36 cellular contexts compared by ENCODE assay signal in genomic region chr11:19702620-19703019, GRCh38. TPM values are rescaled to one million over a fixed set of nuclear protein-coding genes. Genes with fewer than 3 reads are reported as not detected.
"Had no signal": no experiment of that assay in that cellular context is flagged by ENCODE, and none has a peak within 500 bp of the region (broad histone marks: within the 10 kb centered on the region; RNA-seq: fewer than 3 reads in every experiment).

No MANE protein-coding gene starts in this region.

- H3K4me3 Mint-ChIP-seq: activated CD4-positive, alpha-beta memory T cell treated with anti-CD3 and anti-CD28 coated beads for 36 hours; activated CD4-positive, alpha-beta T cell treated with anti-CD3 and anti-CD28 coated beads for 36 hours; activated CD4-positive, alpha-beta T cell treated with anti-CD3 and anti-CD28 coated beads, Interleukin-2, amount 10 ng/mL, durations not matched to agents 24 days and 14 days; activated CD8-positive, alpha-beta memory T cell treated with anti-CD3 and anti-CD28 coated beads, Interleukin-2, amount 10 ng/mL, durations not matched to agents 7 days and 5 days; activated CD8-positive, alpha-beta T cell treated with anti-CD3 and anti-CD28 coated beads, Interleukin-2, amount 10 ng/mL, durations not matched to agents 7 days and 5 days; activated naive CD4-positive, alpha-beta T cell treated with anti-CD3 and anti-CD28 coated beads for 36 hours; activated naive CD4-positive, alpha-beta T cell treated with anti-CD3 and anti-CD28 coated beads, Interleukin-2, amount 50 U/mL, for 24 hours; activated naive CD8-positive, alpha-beta T cell treated with anti-CD3 and anti-CD28 coated beads for 36 hours; activated naive CD8-positive, alpha-beta T cell treated with anti-CD3 and anti-CD28 coated beads, Interleukin-2, amount 50 U/mL, for 24 hours; activated T-helper 1 cell treated with anti-CD3 and anti-CD28 coated beads, Interleukin-12 subunit alpha, Interleukin-12 subunit beta, Interleukin-2, Interleukin-4 antibody, amounts not matched to agents 30 ng/mL and 10 ng/mL and 1 ng/mL, durations not matched to agents 14 hours and 24 hours and 36 hours; brain; endodermal cell; T-helper 17 cell; T-helper 2 cell treated with Interferon-gamma antibody and Interleukin-4, amounts not matched to agents 5 μg/mL and 100 μg/mL, for 36 hours had no signal

- H3K27me3 ChIP-seq: adrenal gland, breast epithelium, colonic mucosa, gastrocnemius medialis had no signal

- H3K36me3 ChIP-seq: adrenal gland, breast epithelium, cardiac muscle cell, colonic mucosa, gastrocnemius medialis, WERI-Rb-1 had no signal

- H3K27ac ChIP-seq: breast epithelium, cardiac muscle cell, colonic mucosa, foreskin keratinocyte, WERI-Rb-1 had no signal

- H3K36me3 Mint-ChIP-seq: activated CD4-positive, alpha-beta memory T cell treated with anti-CD3 and anti-CD28 coated beads for 36 hours; activated CD8-positive, alpha-beta memory T cell treated with anti-CD3 and anti-CD28 coated beads, Interleukin-2, amount 10 ng/mL, durations not matched to agents 7 days and 5 days; activated naive CD4-positive, alpha-beta T cell treated with anti-CD3 and anti-CD28 coated beads, Interleukin-2, amount 50 U/mL, for 24 hours; activated naive CD8-positive, alpha-beta T cell treated with anti-CD3 and anti-CD28 coated beads for 36 hours; brain had no signal

- ATAC-seq: activated CD4-positive, alpha-beta T cell treated with anti-CD3 and anti-CD28 coated beads for 36 hours; activated CD8-positive, alpha-beta memory T cell treated with anti-CD3 and anti-CD28 coated beads, Interleukin-2, amount 10 ng/mL, durations not matched to agents 7 days and 5 days; activated CD8-positive, alpha-beta T cell treated with anti-CD3 and anti-CD28 coated beads, Interleukin-2, amount 10 ng/mL, durations not matched to agents 7 days and 5 days; activated naive CD8-positive, alpha-beta T cell treated with anti-CD3 and anti-CD28 coated beads, Interleukin-2, amount 50 U/mL, for 24 hours; esophagus mucosa; foreskin keratinocyte; gastrocnemius medialis; T-helper 17 cell had no signal

- H3K4me1 ChIP-seq: breast epithelium, colonic mucosa, foreskin keratinocyte had no signal

- H3K9me3 Mint-ChIP-seq: activated CD4-positive, alpha-beta memory T cell treated with anti-CD3 and anti-CD28 coated beads for 36 hours; activated CD4-positive, alpha-beta T cell treated with anti-CD3 and anti-CD28 coated beads, Interleukin-2, amount 10 ng/mL, durations not matched to agents 24 days and 14 days; activated naive CD4-positive, alpha-beta T cell treated with anti-CD3 and anti-CD28 coated beads for 36 hours; activated naive CD4-positive, alpha-beta T cell treated with anti-CD3 and anti-CD28 coated beads, Interleukin-2, amount 50 U/mL, for 24 hours; activated naive CD8-positive, alpha-beta T cell treated with anti-CD3 and anti-CD28 coated beads for 36 hours; activated naive CD8-positive, alpha-beta T cell treated with anti-CD3 and anti-CD28 coated beads, Interleukin-2, amount 50 U/mL, for 24 hours; activated T-helper 1 cell treated with anti-CD3 and anti-CD28 coated beads, Interleukin-12 subunit alpha, Interleukin-12 subunit beta, Interleukin-2, Interleukin-4 antibody, amounts not matched to agents 30 ng/mL and 10 ng/mL and 1 ng/mL, durations not matched to agents 14 hours and 24 hours and 36 hours; activated T-helper 2 cell treated with anti-CD3 and anti-CD28 coated beads, Interferon-gamma antibody, Interleukin-2, Interleukin-4, amounts not matched to agents 10 μg/mL and 5 μg/mL and 100 μg/mL, durations not matched to agents 14 hours and 24 hours and 36 hours; brain; endodermal cell; T-helper 2 cell treated with Interferon-gamma antibody and Interleukin-4, amounts not matched to agents 5 μg/mL and 100 μg/mL, for 36 hours had no signal

- H3K4me1 Mint-ChIP-seq: activated CD4-positive, alpha-beta T cell treated with anti-CD3 and anti-CD28 coated beads for 36 hours; activated CD4-positive, alpha-beta T cell treated with anti-CD3 and anti-CD28 coated beads, Interleukin-2, amount 10 ng/mL, durations not matched to agents 24 days and 14 days; activated CD8-positive, alpha-beta memory T cell treated with anti-CD3 and anti-CD28 coated beads, Interleukin-2, amount 10 ng/mL, durations not matched to agents 7 days and 5 days; activated naive CD4-positive, alpha-beta T cell treated with anti-CD3 and anti-CD28 coated beads, Interleukin-2, amount 50 U/mL, for 24 hours; activated naive CD8-positive, alpha-beta T cell treated with anti-CD3 and anti-CD28 coated beads, Interleukin-2, amount 50 U/mL, for 24 hours; endodermal cell had no signal

- H3K27ac Mint-ChIP-seq: activated CD4-positive, alpha-beta memory T cell treated with anti-CD3 and anti-CD28 coated beads for 36 hours; activated CD4-positive, alpha-beta T cell treated with anti-CD3 and anti-CD28 coated beads for 36 hours; activated CD4-positive, alpha-beta T cell treated with anti-CD3 and anti-CD28 coated beads, Interleukin-2, amount 10 ng/mL, durations not matched to agents 24 days and 14 days; activated CD8-positive, alpha-beta memory T cell treated with anti-CD3 and anti-CD28 coated beads, Interleukin-2, amount 10 ng/mL, durations not matched to agents 7 days and 5 days; activated CD8-positive, alpha-beta T cell treated with anti-CD3 and anti-CD28 coated beads, Interleukin-2, amount 10 ng/mL, durations not matched to agents 7 days and 5 days; activated naive CD4-positive, alpha-beta T cell treated with anti-CD3 and anti-CD28 coated beads for 36 hours; activated naive CD4-positive, alpha-beta T cell treated with anti-CD3 and anti-CD28 coated beads, Interleukin-2, amount 50 U/mL, for 24 hours; activated naive CD8-positive, alpha-beta T cell treated with anti-CD3 and anti-CD28 coated beads for 36 hours; activated naive CD8-positive, alpha-beta T cell treated with anti-CD3 and anti-CD28 coated beads, Interleukin-2, amount 50 U/mL, for 24 hours; activated T-helper 1 cell treated with anti-CD3 and anti-CD28 coated beads, Interleukin-12 subunit alpha, Interleukin-12 subunit beta, Interleukin-2, Interleukin-4 antibody, amounts not matched to agents 30 ng/mL and 10 ng/mL and 1 ng/mL, durations not matched to agents 14 hours and 24 hours and 36 hours; activated T-helper 2 cell treated with anti-CD3 and anti-CD28 coated beads, Interferon-gamma antibody, Interleukin-2, Interleukin-4, amounts not matched to agents 10 μg/mL and 5 μg/mL and 100 μg/mL, durations not matched to agents 14 hours and 24 hours and 36 hours; brain; endodermal cell; T-helper 17 cell; T-helper 2 cell treated with Interferon-gamma antibody and Interleukin-4, amounts not matched to agents 5 μg/mL and 100 μg/mL, for 36 hours had no signal

- H3K4me3 ChIP-seq: adrenal gland, breast epithelium, cardiac muscle cell, colonic mucosa, gastrocnemius medialis had no signal

- DNase-seq: activated CD4-positive, alpha-beta memory T cell treated with anti-CD3 and anti-CD28 coated beads for 36 hours; activated CD4-positive, alpha-beta T cell treated with anti-CD3 and anti-CD28 coated beads for 36 hours; activated CD4-positive, alpha-beta T cell treated with anti-CD3 and anti-CD28 coated beads, Interleukin-2, amount 10 ng/mL, durations not matched to agents 24 days and 14 days; activated CD4-positive, CD25-positive, alpha-beta regulatory T cell; activated CD4-positive, CD25-positive, alpha-beta regulatory T cell treated with anti-CD3 and anti-CD28 coated beads, Interleukin-2, amount 50 U/mL, for 72 hours; activated CD8-positive, alpha-beta memory T cell treated with anti-CD3 and anti-CD28 coated beads, Interleukin-2, amount 10 ng/mL, durations not matched to agents 7 days and 5 days; activated CD8-positive, alpha-beta memory T cell treated with anti-CD3 and anti-CD28 coated beads, Interleukin-2, amount 50 U/mL, for 4 hours; activated CD8-positive, alpha-beta T cell treated with anti-CD3 and anti-CD28 coated beads, Interleukin-2, amount 10 ng/mL, durations not matched to agents 7 days and 5 days; activated effector memory CD4-positive, alpha-beta T cell treated with anti-CD3 and anti-CD28 coated beads, Interleukin-2, amount 50 U/mL, for 16 hours; activated naive CD4-positive, alpha-beta T cell treated with anti-CD3 and anti-CD28 coated beads for 36 hours; activated naive CD8-positive, alpha-beta T cell treated with anti-CD3 and anti-CD28 coated beads for 36 hours; activated naive CD8-positive, alpha-beta T cell treated with anti-CD3 and anti-CD28 coated beads, Interleukin-2, amount 50 U/mL, for 24 hours; activated T-cell treated with anti-CD3 and anti-CD28 coated beads, Interleukin-2, amount 50 U/mL, for 1 hour; activated T-cell treated with anti-CD3 and anti-CD28 coated beads, Interleukin-2, amount 50 U/mL, for 48 hours; adrenal gland; amygdala; central memory CD4-positive, alpha-beta T cell; cerebellar nuclear complex; colonic mucosa; effector memory CD4-positive, alpha-beta T cell; endodermal cell; foreskin keratinocyte; gastrocnemius medialis; glutamatergic neuron; T-helper 1 cell; T-helper 17 cell; T1000; WERI-Rb-1 had no signal

- H3K9me3 ChIP-seq: adrenal gland, breast epithelium, colonic mucosa, gastrocnemius medialis had no signal

RNA-seq across cellular contexts. Expression of gene NAV2, which starts 10.0 kb away (rescaled TPM):
- total RNA-seq: activated CD4-positive, alpha-beta T cell treated with anti-CD3 and anti-CD28 coated beads, Interleukin-2, amount 10 ng/mL, durations not matched to agents 24 days and 14 days had no signal
